1 cellular context compared by ENCODE assay signal in the genomic region with DNA sequence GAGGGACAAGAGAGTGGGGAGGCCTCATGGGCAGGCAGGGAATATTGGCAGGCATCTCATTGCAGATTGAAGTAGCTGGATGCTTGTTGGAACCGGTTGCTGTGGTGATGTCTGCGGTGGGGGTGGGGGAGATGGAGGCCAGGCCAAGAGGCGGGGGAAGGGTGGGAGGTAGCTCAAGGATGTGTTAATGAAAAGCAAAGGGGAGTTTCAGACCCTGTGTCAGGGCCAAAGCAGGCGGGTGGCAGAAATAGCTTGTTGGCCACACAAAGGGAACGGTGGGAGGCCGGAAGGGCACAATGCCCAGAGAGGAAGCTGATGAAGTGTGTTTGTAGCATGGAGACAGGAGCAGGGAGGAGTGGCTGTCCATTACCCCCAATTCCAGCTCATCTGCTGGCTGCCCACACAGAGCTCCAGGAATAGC.
TF ChIP-seq lines count a peak whose summit lies in the region.

No MANE protein-coding gene starts in this region.

TF ChIP-seq in GM23338, 12 proteins besides CTCF, POLR2A, EP300 and RAD21:
- TF ChIP-seq, protein P1, sequence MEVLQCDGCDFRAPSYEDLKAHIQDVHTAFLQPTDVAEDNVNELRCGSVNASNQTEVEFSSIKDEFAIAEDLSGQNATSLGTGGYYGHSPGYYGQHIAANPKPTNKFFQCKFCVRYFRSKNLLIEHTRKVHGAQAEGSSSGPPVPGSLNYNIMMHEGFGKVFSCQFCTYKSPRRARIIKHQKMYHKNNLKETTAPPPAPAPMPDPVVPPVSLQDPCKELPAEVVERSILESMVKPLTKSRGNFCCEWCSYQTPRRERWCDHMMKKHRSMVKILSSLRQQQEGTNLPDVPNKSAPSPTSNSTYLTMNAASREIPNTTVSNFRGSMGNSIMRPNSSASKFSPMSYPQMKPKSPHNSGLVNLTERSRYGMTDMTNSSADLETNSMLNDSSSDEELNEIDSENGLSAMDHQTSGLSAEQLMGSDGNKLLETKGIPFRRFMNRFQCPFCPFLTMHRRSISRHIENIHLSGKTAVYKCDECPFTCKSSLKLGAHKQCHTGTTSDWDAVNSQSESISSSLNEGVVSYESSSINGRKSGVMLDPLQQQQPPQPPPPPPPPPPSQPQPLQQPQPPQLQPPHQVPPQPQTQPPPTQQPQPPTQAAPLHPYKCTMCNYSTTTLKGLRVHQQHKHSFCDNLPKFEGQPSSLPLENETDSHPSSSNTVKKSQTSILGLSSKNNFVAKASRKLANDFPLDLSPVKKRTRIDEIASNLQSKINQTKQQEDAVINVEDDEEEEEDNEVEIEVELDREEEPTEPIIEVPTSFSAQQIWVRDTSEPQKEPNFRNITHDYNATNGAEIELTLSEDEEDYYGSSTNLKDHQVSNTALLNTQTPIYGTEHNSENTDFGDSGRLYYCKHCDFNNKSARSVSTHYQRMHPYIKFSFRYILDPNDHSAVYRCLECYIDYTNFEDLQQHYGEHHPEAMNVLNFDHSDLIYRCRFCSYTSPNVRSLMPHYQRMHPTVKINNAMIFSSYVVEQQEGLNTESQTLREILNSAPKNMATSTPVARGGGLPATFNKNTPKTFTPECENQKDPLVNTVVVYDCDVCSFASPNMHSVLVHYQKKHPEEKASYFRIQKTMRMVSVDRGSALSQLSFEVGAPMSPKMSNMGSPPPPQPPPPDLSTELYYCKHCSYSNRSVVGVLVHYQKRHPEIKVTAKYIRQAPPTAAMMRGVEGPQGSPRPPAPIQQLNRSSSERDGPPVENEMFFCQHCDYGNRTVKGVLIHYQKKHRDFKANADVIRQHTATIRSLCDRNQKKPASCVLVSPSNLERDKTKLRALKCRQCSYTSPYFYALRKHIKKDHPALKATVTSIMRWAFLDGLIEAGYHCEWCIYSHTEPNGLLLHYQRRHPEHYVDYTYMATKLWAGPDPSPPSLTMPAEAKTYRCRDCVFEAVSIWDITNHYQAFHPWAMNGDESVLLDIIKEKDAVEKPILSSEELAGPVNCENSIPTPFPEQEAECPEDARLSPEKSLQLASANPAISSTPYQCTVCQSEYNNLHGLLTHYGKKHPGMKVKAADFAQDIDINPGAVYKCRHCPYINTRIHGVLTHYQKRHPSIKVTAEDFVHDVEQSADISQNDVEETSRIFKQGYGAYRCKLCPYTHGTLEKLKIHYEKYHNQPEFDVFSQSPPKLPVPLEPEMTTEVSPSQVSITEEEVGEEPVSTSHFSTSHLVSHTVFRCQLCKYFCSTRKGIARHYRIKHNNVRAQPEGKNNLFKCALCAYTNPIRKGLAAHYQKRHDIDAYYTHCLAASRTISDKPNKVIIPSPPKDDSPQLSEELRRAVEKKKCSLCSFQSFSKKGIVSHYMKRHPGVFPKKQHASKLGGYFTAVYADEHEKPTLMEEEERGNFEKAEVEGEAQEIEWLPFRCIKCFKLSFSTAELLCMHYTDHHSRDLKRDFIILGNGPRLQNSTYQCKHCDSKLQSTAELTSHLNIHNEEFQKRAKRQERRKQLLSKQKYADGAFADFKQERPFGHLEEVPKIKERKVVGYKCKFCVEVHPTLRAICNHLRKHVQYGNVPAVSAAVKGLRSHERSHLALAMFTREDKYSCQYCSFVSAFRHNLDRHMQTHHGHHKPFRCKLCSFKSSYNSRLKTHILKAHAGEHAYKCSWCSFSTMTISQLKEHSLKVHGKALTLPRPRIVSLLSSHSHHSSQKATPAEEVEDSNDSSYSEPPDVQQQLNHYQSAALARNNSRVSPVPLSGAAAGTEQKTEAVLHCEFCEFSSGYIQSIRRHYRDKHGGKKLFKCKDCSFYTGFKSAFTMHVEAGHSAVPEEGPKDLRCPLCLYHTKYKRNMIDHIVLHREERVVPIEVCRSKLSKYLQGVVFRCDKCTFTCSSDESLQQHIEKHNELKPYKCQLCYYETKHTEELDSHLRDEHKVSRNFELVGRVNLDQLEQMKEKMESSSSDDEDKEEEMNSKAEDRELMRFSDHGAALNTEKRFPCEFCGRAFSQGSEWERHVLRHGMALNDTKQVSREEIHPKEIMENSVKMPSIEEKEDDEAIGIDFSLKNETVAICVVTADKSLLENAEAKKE (CRISPR knock-in tag; IDR thresholded peaks at IDR 0.05) = no peak
- TF ChIP-seq STAT1 (IDR thresholded peaks at IDR 0.05; ENCODE audit: unreplicated experiment) (no peak), CREB1 (CRISPR knock-in tag; IDR thresholded peaks at IDR 0.05; ENCODE audit: low read depth) (no peak), EZH2 (IDR thresholded peaks at IDR 0.05; ENCODE audit: low read depth, unreplicated experiment) (no peak), JUNB (IDR thresholded peaks at IDR 0.05; ENCODE audit: unreplicated experiment) (no peak), NANOG (IDR thresholded peaks at IDR 0.05; ENCODE audit: borderline replicate concordance) (no peak)
- TF ChIP-seq, protein P2, sequence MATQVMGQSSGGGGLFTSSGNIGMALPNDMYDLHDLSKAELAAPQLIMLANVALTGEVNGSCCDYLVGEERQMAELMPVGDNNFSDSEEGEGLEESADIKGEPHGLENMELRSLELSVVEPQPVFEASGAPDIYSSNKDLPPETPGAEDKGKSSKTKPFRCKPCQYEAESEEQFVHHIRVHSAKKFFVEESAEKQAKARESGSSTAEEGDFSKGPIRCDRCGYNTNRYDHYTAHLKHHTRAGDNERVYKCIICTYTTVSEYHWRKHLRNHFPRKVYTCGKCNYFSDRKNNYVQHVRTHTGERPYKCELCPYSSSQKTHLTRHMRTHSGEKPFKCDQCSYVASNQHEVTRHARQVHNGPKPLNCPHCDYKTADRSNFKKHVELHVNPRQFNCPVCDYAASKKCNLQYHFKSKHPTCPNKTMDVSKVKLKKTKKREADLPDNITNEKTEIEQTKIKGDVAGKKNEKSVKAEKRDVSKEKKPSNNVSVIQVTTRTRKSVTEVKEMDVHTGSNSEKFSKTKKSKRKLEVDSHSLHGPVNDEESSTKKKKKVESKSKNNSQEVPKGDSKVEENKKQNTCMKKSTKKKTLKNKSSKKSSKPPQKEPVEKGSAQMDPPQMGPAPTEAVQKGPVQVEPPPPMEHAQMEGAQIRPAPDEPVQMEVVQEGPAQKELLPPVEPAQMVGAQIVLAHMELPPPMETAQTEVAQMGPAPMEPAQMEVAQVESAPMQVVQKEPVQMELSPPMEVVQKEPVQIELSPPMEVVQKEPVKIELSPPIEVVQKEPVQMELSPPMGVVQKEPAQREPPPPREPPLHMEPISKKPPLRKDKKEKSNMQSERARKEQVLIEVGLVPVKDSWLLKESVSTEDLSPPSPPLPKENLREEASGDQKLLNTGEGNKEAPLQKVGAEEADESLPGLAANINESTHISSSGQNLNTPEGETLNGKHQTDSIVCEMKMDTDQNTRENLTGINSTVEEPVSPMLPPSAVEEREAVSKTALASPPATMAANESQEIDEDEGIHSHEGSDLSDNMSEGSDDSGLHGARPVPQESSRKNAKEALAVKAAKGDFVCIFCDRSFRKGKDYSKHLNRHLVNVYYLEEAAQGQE (IDR thresholded peaks at IDR 0.05; ENCODE audit: unreplicated experiment) = no peak
- TF ChIP-seq, protein P3, sequence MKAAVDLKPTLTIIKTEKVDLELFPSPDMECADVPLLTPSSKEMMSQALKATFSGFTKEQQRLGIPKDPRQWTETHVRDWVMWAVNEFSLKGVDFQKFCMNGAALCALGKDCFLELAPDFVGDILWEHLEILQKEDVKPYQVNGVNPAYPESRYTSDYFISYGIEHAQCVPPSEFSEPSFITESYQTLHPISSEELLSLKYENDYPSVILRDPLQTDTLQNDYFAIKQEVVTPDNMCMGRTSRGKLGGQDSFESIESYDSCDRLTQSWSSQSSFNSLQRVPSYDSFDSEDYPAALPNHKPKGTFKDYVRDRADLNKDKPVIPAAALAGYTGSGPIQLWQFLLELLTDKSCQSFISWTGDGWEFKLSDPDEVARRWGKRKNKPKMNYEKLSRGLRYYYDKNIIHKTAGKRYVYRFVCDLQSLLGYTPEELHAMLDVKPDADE (IDR thresholded peaks at IDR 0.05) = no peak
